12 cellular contexts compared by ENCODE assay signal in the genomic region with DNA sequence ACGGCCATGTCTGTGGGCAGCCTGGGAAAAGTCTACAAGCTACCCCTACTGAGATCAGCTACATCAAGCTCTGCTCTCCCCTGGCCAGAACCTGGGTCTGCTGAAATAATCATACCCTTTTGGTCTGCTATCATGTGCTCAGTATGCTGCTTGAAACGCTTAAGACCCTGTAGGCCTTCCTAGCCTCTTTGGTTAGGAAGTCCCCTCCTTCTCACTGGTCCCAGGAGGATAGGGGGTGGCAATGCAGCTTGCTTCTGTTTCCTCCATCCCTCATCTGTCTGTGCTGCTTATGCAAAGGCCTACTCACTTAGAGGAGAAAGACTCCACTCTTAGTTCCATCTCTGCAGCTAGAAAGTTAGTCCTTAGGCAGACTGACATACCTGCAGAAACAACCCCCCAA.
DNase-seq lines count a peak whose midpoint lies in the region; ATAC-seq and TF ChIP-seq lines count a peak whose summit lies in the region.
"Had no signal": no experiment of that assay in that cellular context is flagged by ENCODE, and none has a peak within 500 bp of the region (broad histone marks: within the 10 kb centered on the region; RNA-seq: fewer than 3 reads in every experiment).

No MANE protein-coding gene starts in this region.

- 68 to 82% methylated on average over 2 of the region's 2 CpGs for WGBS in esophagus squamous epithelium, 2 donors

- no peaks in the 10 kb centered on the region for H3K27me3 Mint-ChIP-seq in CD8-positive, alpha-beta memory T cell
- H3K27me3 Mint-ChIP-seq in effector memory CD8-positive, alpha-beta T cell: no peaks in the 10 kb centered on the region

- no peak for TF ChIP-seq POLR2A in esophagus squamous epithelium (IDR thresholded peaks at IDR 0.05)

- no peaks in the 10 kb centered on the region for H3K27me3 ChIP-seq in CD8-positive, alpha-beta memory T cell (ENCODE audit: insufficient read depth, low read length, poor library complexity, severe bottlenecking)
- no peaks in the 10 kb centered on the region for H3K27me3 ChIP-seq in esophagus squamous epithelium
- H3K27me3 ChIP-seq: MG63 had no signal

- no peak for TF ChIP-seq CTCF in esophagus squamous epithelium (IDR thresholded peaks at IDR 0.05)

- no peak for DNase-seq in CD8-positive, alpha-beta memory T cell
- no peak for DNase-seq in effector memory CD8-positive, alpha-beta T cell
- DNase-seq in GDM1 (lab: John Stamatoyannopoulos, UW): no peak
- no peak for DNase-seq in esophagus squamous epithelium (lab: John Stamatoyannopoulos, UW)
- no peak for DNase-seq in hypothalamus (lab: John Stamatoyannopoulos, UW)
- DNase-seq: DMS79 treated with DMSO at 0.1 percent for 48 hours, left ventricle myocardium inferior, MG63, NCI-H2081 treated with DMSO at 0.1 percent for 48 hours had no signal

- peaks cover 0 to 4% (median 0%) of the 10 kb centered on the region in 3 donors for H3K36me3 Mint-ChIP-seq in CD8-positive, alpha-beta memory T cell
- H3K36me3 Mint-ChIP-seq in effector memory CD8-positive, alpha-beta T cell (ENCODE audit: insufficient read depth): peaks cover 3% of the 10 kb centered on the region
- H3K36me3 Mint-ChIP-seq: brain had no signal

- H3K27ac Mint-ChIP-seq in CD8-positive, alpha-beta memory T cell: peak overlapping the region in 6 of 8 donors; percentile 12 to 97 (median 85)
- peak overlapping the region; percentile 75 to 92 for H3K27ac Mint-ChIP-seq in effector memory CD8-positive, alpha-beta T cell

- no peaks in the 10 kb centered on the region for H3K36me3 ChIP-seq in CD8-positive, alpha-beta memory T cell (ENCODE audit: insufficient read depth, low read length)
- H3K36me3 ChIP-seq in KOPT-K1 (ENCODE audit: insufficient read depth, low read length) (no peaks in the 10 kb centered on the region), esophagus squamous epithelium (no peaks in the 10 kb centered on the region)
- H3K36me3 ChIP-seq: left ventricle myocardium inferior, MG63 had no signal

- CTCF ChIA-PET in CD8-positive, alpha-beta memory T cell (lab: Charles Lee): interaction anchor here (0.7 to 3.2 kb wide), 19 partner anchors 8 to 197 kb away, joined by 3 to 153 read pairs (median 5); partner anchors contain the start of gene RASGRP1

- H3K4me1 ChIP-seq in CD8-positive, alpha-beta memory T cell (ENCODE audit: insufficient read depth, low read length): peaks cover 57% of the 10 kb centered on the region
- peaks cover 0 to 17% (median 0%) of the 10 kb centered on the region in 3 donors for H3K4me1 ChIP-seq in esophagus squamous epithelium
- H3K4me1 ChIP-seq: left ventricle myocardium inferior had no signal

- POLR2A ChIA-PET in CD8-positive, alpha-beta memory T cell (lab: Charles Lee): interaction anchor here (0.7 to 3.9 kb wide), 6 partner anchors 10 to 119 kb away, joined by 3 to 36 read pairs (median 4); partner anchors contain the start of gene RASGRP1

- peak; percentile 33 for ATAC-seq in GM18873 (IDR thresholded peaks at IDR 0.05; ENCODE audit: low FRiP score, unreplicated experiment)
- no peak for ATAC-seq in effector memory CD8-positive, alpha-beta T cell (replicated peaks)

- no peaks in the 10 kb centered on the region for H3K9me3 Mint-ChIP-seq in CD8-positive, alpha-beta memory T cell
- H3K9me3 Mint-ChIP-seq in effector memory CD8-positive, alpha-beta T cell: no peaks in the 10 kb centered on the region
- H3K9me3 Mint-ChIP-seq: brain had no signal

- no peak overlapping the region for H3K4me3 Mint-ChIP-seq in CD8-positive, alpha-beta memory T cell
- no peak overlapping the region for H3K4me3 Mint-ChIP-seq in effector memory CD8-positive, alpha-beta T cell
- H3K4me3 Mint-ChIP-seq: brain had no signal

- no peak overlapping the region for H3K27ac ChIP-seq in CD8-positive, alpha-beta memory T cell (ENCODE audit: low read depth, low read length)
- H3K27ac ChIP-seq in KOPT-K1 (ENCODE audit: low read depth, low read length, poor library complexity, severe bottlenecking): peak overlapping the region; percentile 97
- no peak overlapping the region for H3K27ac ChIP-seq in esophagus squamous epithelium
- H3K27ac ChIP-seq: left ventricle myocardium inferior had no signal

- intact Hi-C loops in esophagus squamous epithelium (cut with DNase I): no loop called here

- H3K4me3 ChIP-seq in CD8-positive, alpha-beta memory T cell (ENCODE audit: low read length): no peak overlapping the region
- H3K4me3 ChIP-seq in esophagus squamous epithelium: no peak overlapping the region
- H3K4me3 ChIP-seq: left ventricle myocardium inferior, MG63 had no signal

- H3K9me3 ChIP-seq in CD8-positive, alpha-beta memory T cell (ENCODE audit: low read length): no peaks in the 10 kb centered on the region
- H3K9me3 ChIP-seq in KOPT-K1 (ENCODE audit: insufficient read depth, low read length, poor library complexity, severe bottlenecking): no peaks in the 10 kb centered on the region
- no peaks in the 10 kb centered on the region for H3K9me3 ChIP-seq in esophagus squamous epithelium
- H3K9me3 ChIP-seq: left ventricle myocardium inferior, MG63 had no signal

- peaks cover 59 to 71% (median 69%) of the 10 kb centered on the region in 3 donors for H3K4me1 Mint-ChIP-seq in CD8-positive, alpha-beta memory T cell
- H3K4me1 Mint-ChIP-seq in effector memory CD8-positive, alpha-beta T cell (ENCODE audit: low read depth in 2 of 2): peaks cover 49 to 53% of the 10 kb centered on the region in 2 donors
- H3K4me1 Mint-ChIP-seq: brain had no signal
